In the genomic region with DNA sequence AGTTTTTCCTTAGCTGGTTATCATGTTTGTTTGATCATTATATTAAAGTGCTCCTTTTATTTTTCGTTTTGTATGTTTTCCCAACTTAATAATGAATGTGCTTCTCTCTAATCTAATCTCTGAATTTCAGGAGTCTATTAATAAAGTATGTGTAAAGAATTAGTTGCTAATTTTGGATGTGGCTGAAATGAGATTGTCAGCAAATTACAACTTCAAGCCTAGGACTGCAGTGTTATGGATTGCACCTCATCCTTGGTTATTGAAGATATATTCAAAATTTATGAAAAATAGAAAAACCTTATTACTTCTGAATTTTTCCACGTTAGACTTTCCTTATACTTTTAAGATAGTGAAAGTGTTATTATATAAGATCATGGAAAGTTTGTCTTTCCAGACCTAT, we compare ENCODE assay signal across 22 cellular contexts.
DNase-seq lines count a peak whose midpoint lies in the region; ATAC-seq, FAIRE-seq and TF ChIP-seq lines count a peak whose summit lies in the region.
"Had no signal": no experiment of that assay in that cellular context is flagged by ENCODE, and none has a peak within 500 bp of the region (broad histone marks: within the 10 kb centered on the region; RNA-seq: fewer than 3 reads in every experiment).

No MANE protein-coding gene starts in this region.

- no peak for ATAC-seq in A549
- peak; percentile 34 for ATAC-seq in left ventricle myocardium superior
- no peak for ATAC-seq in activated CD8-positive, alpha-beta T cell treated with anti-CD3 and anti-CD28 coated beads for 36 hours
- ATAC-seq in GM18907 (IDR thresholded peaks at IDR 0.05; ENCODE audit: unreplicated experiment) = no peak

- TF ChIP-seq RAD21 in A549 (conservative IDR thresholded peaks at IDR 0.05 in 1 of 2, IDR thresholded peaks at IDR 0.05 in 1 of 2) = no peak

- no peaks in the 10 kb centered on the region for H3K79me2 ChIP-seq in KMS-11 (ENCODE audit: insufficient read depth, low read depth)

- no peak overlapping the region for H3K27ac Mint-ChIP-seq in activated CD8-positive, alpha-beta T cell treated with anti-CD3 and anti-CD28 coated beads for 36 hours

- POLR2A ChIA-PET in A549 (lab: Yijun Ruan, JAX) = no interaction called here
- POLR2A ChIA-PET in activated CD8-positive, alpha-beta T cell treated with anti-CD3 and anti-CD28 coated beads for 36 hours (lab: Charles Lee) = no interaction called here

- no peak overlapping the region for H3K9ac ChIP-seq in KMS-11
- peak overlapping the region; percentile 28 for H3K9ac ChIP-seq in mucosa of stomach (ENCODE audit: low read length)
- H3K9ac ChIP-seq: BLaER1 treated with 17β-estradiol and CSF1 and Interleukin-3, amounts not matched to agents 10 nM and 100 nM; SK-N-SH had no signal

- WGBS in A549 (ENCODE audit: missing lambda C conversion rate) = 73% methylated on average over 2 of the region's 2 CpGs

- TF ChIP-seq CTCF in A549 (IDR thresholded peaks at IDR 0.05) (no peak), KMS-11 (conservative IDR thresholded peaks at IDR 0.05; ENCODE audit: low read depth, low read length) (no peak)
- no peak for TF ChIP-seq CTCF in activated CD8-positive, alpha-beta T cell treated with anti-CD3 and anti-CD28 coated beads for 36 hours (IDR thresholded peaks at IDR 0.05)

- no peak for FAIRE-seq in A549 (lab: Jason Lieb, UNC)
- FAIRE-seq: HTR-8/SVneo had no signal

- no peaks in the 10 kb centered on the region for H3K36me3 Mint-ChIP-seq in activated CD8-positive, alpha-beta T cell treated with anti-CD3 and anti-CD28 coated beads for 36 hours (ENCODE audit: low read depth)
- H3K36me3 Mint-ChIP-seq: CD8-positive, alpha-beta memory T cell had no signal

- H2AFZ ChIP-seq in KMS-11 (ENCODE audit: low read depth) = no peak overlapping the region

- CTCF ChIA-PET in A549 (lab: Yijun Ruan, JAX) = interaction anchor here (0.6 to 1.7 kb wide), 2 partner anchors 11 to 882 kb away, joined by 4 to 5 read pairs; no protein-coding TSS in a partner anchor
- CTCF ChIA-PET in activated CD8-positive, alpha-beta T cell treated with anti-CD3 and anti-CD28 coated beads for 36 hours (lab: Charles Lee) = no interaction called here

- H3K36me3 ChIP-seq in KMS-11 (ENCODE audit: insufficient read depth) = no peaks in the 10 kb centered on the region
- no peaks in the 10 kb centered on the region for H3K36me3 ChIP-seq in mucosa of stomach (ENCODE audit: control insufficient read depth, insufficient read depth, low read length)

- H3K4me2 ChIP-seq in A549 = no peak overlapping the region
- H3K4me2 ChIP-seq in KMS-11 = peak overlapping the region; percentile 15; the same call in 1 of the 2 replicates
- H3K4me2 ChIP-seq: SK-N-SH had no signal

- no peaks in the 10 kb centered on the region for H4K20me1 ChIP-seq in KMS-11 (ENCODE audit: insufficient read depth)

- H3K4me1 Mint-ChIP-seq in activated CD8-positive, alpha-beta T cell treated with anti-CD3 and anti-CD28 coated beads for 36 hours (ENCODE audit: low read depth) = peaks cover 12% of the 10 kb centered on the region

- H3K9me3 ChIP-seq in A549 (no peaks in the 10 kb centered on the region), mucosa of stomach (ENCODE audit: control insufficient read depth, low read length) (no peaks in the 10 kb centered on the region)
- H3K9me3 ChIP-seq: BLaER1 treated with 17β-estradiol and CSF1 and Interleukin-3, amounts not matched to agents 10 nM and 100 nM; SK-N-SH had no signal

- no peak overlapping the region for H3K4me3 Mint-ChIP-seq in activated CD8-positive, alpha-beta T cell treated with anti-CD3 and anti-CD28 coated beads for 36 hours
- H3K4me3 Mint-ChIP-seq: CD8-positive, alpha-beta memory T cell had no signal

- no peak for TF ChIP-seq EP300 in A549 (IDR thresholded peaks at IDR 0.05)

- no peak for DNase-seq in A549 (ENCODE audit: low read depth in 1 of 2, low spot score in 1 of 2)
- no peak for DNase-seq in left ventricle myocardium superior
- no peak for DNase-seq in DMS153 treated with DMSO at 0.1 percent for 48 hours (lab: John Stamatoyannopoulos, UW; ENCODE audit: unreplicated experiment)
- DNase-seq in NCI-H1105 treated with DMSO at 0.1 percent for 48 hours (lab: John Stamatoyannopoulos, UW) = no peak
- no peak for DNase-seq in activated CD8-positive, alpha-beta T cell treated with anti-CD3 and anti-CD28 coated beads for 36 hours
- DNase-seq: CD8-positive, alpha-beta memory T cell; DMS79; H7; Kasumi-1; NCI-H1092 treated with DMSO at 0.1 percent for 48 hours; NCI-H2081; NCI-H2171 treated with DMSO at 0.1 percent for 48 hours; NCI-H446; NCI-H526 treated with DMSO at 0.1 percent for 48 hours; SHP77 treated with DMSO at 0.1 percent for 48 hours; SK-N-SH had no signal

- H3K27me3 Mint-ChIP-seq in activated CD8-positive, alpha-beta T cell treated with anti-CD3 and anti-CD28 coated beads for 36 hours = no peaks in the 10 kb centered on the region
- H3K27me3 Mint-ChIP-seq: IgD-negative memory B cell had no signal

- H3K4me1 ChIP-seq in A549 (peaks cover 15% of the 10 kb centered on the region; the same call in 2 of the 3 replicates), KMS-11 (ENCODE audit: low read depth, poor library complexity, severe bottlenecking) (peaks cover 22% of the 10 kb centered on the region), mucosa of stomach (ENCODE audit: control insufficient read depth, insufficient read depth, low read length) (peaks cover 58% of the 10 kb centered on the region)

- H3K27ac ChIP-seq in A549 (no peak overlapping the region), KMS-11 (no peak overlapping the region)
- H3K27ac ChIP-seq: BLaER1 treated with 17β-estradiol and CSF1 and Interleukin-3, amounts not matched to agents 10 nM and 100 nM had no signal

- peaks cover 4% of the 10 kb centered on the region for H3K9me3 Mint-ChIP-seq in activated CD8-positive, alpha-beta T cell treated with anti-CD3 and anti-CD28 coated beads for 36 hours
- H3K9me3 Mint-ChIP-seq: CD8-positive, alpha-beta memory T cell had no signal

- no peak overlapping the region for H3K4me3 ChIP-seq in A549
- no peak overlapping the region for H3K4me3 ChIP-seq in KMS-11 (IDR thresholded peaks at IDR 0.05; ENCODE audit: insufficient read depth, low read depth, low read length)
- no peak overlapping the region for H3K4me3 ChIP-seq in mucosa of stomach (ENCODE audit: low read length)
- H3K4me3 ChIP-seq: BLaER1 treated with 17β-estradiol and CSF1 and Interleukin-3, amounts not matched to agents 10 nM and 100 nM had no signal

- intact Hi-C loops in left ventricle myocardium superior (cut with micrococcal nuclease) = no loop called here
- intact Hi-C loops in activated CD8-positive, alpha-beta T cell treated with anti-CD3 and anti-CD28 coated beads for 36 hours (cut with micrococcal nuclease) = no loop called here

- TF ChIP-seq POLR2A in A549 (IDR thresholded peaks at IDR 0.05; ENCODE audit: low read length) = no peak

- H3K27me3 ChIP-seq in KMS-11 (ENCODE audit: insufficient read depth, low read depth) (no peaks in the 10 kb centered on the region), mucosa of stomach (ENCODE audit: control insufficient read depth, insufficient read depth, low read length) (no peaks in the 10 kb centered on the region)
- H3K27me3 ChIP-seq: BLaER1 treated with 17β-estradiol and CSF1 and Interleukin-3, amounts not matched to agents 10 nM and 100 nM had no signal

TF ChIP-seq in A549, 52 proteins besides CTCF, POLR2A, EP300 and RAD21:
- no peak for TF ChIP-seq CBX8 (IDR thresholded peaks at IDR 0.05)
- no peak for TF ChIP-seq MYC (IDR thresholded peaks at IDR 0.05; ENCODE audit: borderline replicate concordance, low read length)
- TF ChIP-seq, protein P1, sequence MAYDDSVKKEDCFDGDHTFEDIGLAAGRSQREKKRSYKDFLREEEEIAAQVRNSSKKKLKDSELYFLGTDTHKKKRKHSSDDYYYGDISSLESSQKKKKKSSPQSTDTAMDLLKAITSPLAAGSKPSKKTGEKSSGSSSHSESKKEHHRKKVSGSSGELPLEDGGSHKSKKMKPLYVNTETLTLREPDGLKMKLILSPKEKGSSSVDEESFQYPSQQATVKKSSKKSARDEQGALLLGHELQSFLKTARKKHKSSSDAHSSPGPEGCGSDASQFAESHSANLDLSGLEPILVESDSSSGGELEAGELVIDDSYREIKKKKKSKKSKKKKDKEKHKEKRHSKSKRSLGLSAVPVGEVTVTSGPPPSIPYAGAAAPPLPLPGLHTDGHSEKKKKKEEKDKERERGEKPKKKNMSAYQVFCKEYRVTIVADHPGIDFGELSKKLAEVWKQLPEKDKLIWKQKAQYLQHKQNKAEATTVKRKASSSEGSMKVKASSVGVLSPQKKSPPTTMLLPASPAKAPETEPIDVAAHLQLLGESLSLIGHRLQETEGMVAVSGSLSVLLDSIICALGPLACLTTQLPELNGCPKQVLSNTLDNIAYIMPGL (CRISPR knock-in tag; IDR thresholded peaks at IDR 0.05; ENCODE audit: borderline replicate concordance) = no peak
- TF ChIP-seq, protein P2, sequence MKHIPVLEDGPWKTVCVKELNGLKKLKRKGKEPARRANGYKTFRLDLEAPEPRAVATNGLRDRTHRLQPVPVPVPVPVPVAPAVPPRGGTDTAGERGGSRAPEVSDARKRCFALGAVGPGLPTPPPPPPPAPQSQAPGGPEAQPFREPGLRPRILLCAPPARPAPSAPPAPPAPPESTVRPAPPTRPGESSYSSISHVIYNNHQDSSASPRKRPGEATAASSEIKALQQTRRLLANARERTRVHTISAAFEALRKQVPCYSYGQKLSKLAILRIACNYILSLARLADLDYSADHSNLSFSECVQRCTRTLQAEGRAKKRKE (CRISPR knock-in tag; IDR thresholded peaks at IDR 0.05; ENCODE audit: low read depth) = no peak
- no peak for TF ChIP-seq HEYL (CRISPR knock-in tag; IDR thresholded peaks at IDR 0.05)
- peak; percentile 8 for TF ChIP-seq MAFK (IDR thresholded peaks at IDR 0.05; ENCODE audit: partially characterized antibody)
- TF ChIP-seq FOSL2 (IDR thresholded peaks at IDR 0.05) = no peak
- TF ChIP-seq FOSL2 (CRISPR knock-in tag; IDR thresholded peaks at IDR 0.05) = no peak
- TF ChIP-seq NFE2L2 (conservative IDR thresholded peaks at IDR 0.05; ENCODE audit: low read length) = no peak
